34 cellular contexts compared by ENCODE assay signal in the genomic region with DNA sequence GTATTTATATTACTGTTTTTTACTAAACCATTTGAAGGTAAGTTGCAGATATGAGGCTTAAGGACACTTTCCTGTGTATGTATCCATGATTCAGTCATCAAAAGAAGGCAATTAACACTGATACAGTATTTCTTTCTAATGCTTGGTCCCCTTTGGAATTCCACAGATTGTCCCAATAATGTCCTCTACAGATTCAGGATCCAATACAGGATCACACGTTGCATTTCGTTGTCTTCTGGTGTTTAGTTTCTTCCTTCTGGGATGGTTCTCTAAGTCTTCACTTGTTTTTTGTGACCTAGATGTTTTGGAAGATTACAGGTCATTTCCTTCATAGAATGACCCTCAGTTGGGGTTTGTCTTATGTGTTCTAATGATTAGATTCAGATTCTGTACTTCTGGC.
"Had no signal": no experiment of that assay in that cellular context is flagged by ENCODE, and none has a peak within 500 bp of the region (broad histone marks: within the 10 kb centered on the region; RNA-seq: fewer than 3 reads in every experiment).

No MANE protein-coding gene starts in this region.

- H3K4me3 ChIP-seq: MG63 had no signal

- H3K36me3 ChIP-seq: MG63 had no signal

- H3K27ac ChIP-seq: KMS-11 had no signal

- H3K9me3 ChIP-seq: MG63 had no signal

- H3K27me3 ChIP-seq: MG63 had no signal

- H3K4me2 ChIP-seq: KMS-11 had no signal

- DNase-seq: Kasumi-1, MG63, MM.1S, MV-4-11, NCI-H1048, NCI-H1092, NCI-H1092 treated with DMSO at 0.1 percent for 48 hours, NCI-H1105, NCI-H1105 treated with DMSO at 0.1 percent for 48 hours, NCI-H1417, NCI-H1417 treated with DMSO at 0.1 percent for 48 hours, NCI-H1436, NCI-H1436 treated with DMSO at 0.1 percent for 48 hours, NCI-H146, NCI-H1694, NCI-H1694 treated with DMSO at 0.1 percent for 48 hours, NCI-H187, NCI-H187 treated with DMSO at 0.1 percent for 48 hours, NCI-H1930, NCI-H2029, NCI-H2029 treated with DMSO at 0.1 percent for 48 hours, NCI-H2081, NCI-H2081 treated with DMSO at 0.1 percent for 48 hours, NCI-H2107, NCI-H2171, NCI-H2171 treated with DMSO at 0.1 percent for 48 hours, NCI-H2227 treated with DMSO at 0.1 percent for 48 hours, NCI-H226, NCI-H345, NCI-H446, NCI-H446 treated with DMSO at 0.1 percent for 48 hours, NCI-H510A, NCI-H510A treated with DMSO at 0.1 percent for 48 hours had no signal

- H3K9ac ChIP-seq: KMS-11 had no signal
